ENCODE assay signal across 25 cellular contexts in genomic region chr17:36205637-36206458, GRCh38. TPM values are rescaled to one million over a fixed set of nuclear protein-coding genes. Genes with fewer than 3 reads are reported as not detected.
DNase-seq lines count a peak whose midpoint lies in the region; ATAC-seq and TF ChIP-seq lines count a peak whose summit lies in the region.
"Had no signal": no experiment of that assay in that cellular context is flagged by ENCODE, and none has a peak within 500 bp of the region (broad histone marks: within the 10 kb centered on the region; RNA-seq: fewer than 3 reads in every experiment).

No MANE protein-coding gene starts in this region.

- H2BK12ac ChIP-seq in trophoblast cell (ENCODE audit: low read length): no peak overlapping the region

- DNase-seq in CD1c-positive myeloid dendritic cell (ENCODE audit: extremely low spot score) (peak; percentile 37), ecto neural progenitor cell (ENCODE audit: low spot score) (peak; percentile 27), trophoblast cell (no peak), HPDE6-E6E7 (ENCODE audit: extremely low spot score) (no peak)
- DNase-seq: activated CD4-positive, alpha-beta memory T cell treated with anti-CD3 and anti-CD28 coated beads for 36 hours; activated naive CD4-positive, alpha-beta T cell treated with anti-CD3 and anti-CD28 coated beads, Interleukin-2, amount 10 ng/mL, durations not matched to agents 7 days and 5 days; activated T-cell treated with anti-CD3 and anti-CD28 coated beads, Interleukin-2, amount 50 U/mL, for 1 hour; amygdala; Calu3; dermis blood vessel endothelial cell; heart left ventricle; KG1; mesendoderm; MV-4-11; NCI-H1694; NCI-H2171; stimulated activated CD4-positive, alpha-beta T cell treated with anti-CD3 and anti-CD28 coated beads, Interleukin-4, amount 100 ng/mL, for 24 hours; transverse colon had no signal

- no peak overlapping the region for H2BK5ac ChIP-seq in trophoblast cell (ENCODE audit: low read depth, low read length, poor library complexity)

- H4K20me1 ChIP-seq in KMS-11 (ENCODE audit: insufficient read depth): no peaks in the 10 kb centered on the region

- no peak overlapping the region for H2BK120ac ChIP-seq in trophoblast cell (ENCODE audit: insufficient read depth, low read length, poor library complexity)

- H3K4me3 ChIP-seq in KMS-11 (IDR thresholded peaks at IDR 0.05; ENCODE audit: insufficient read depth, low read depth, low read length) (no peak overlapping the region), trophoblast cell (ENCODE audit: low read depth, low read length) (no peak overlapping the region)
- H3K4me3 ChIP-seq: heart left ventricle, right atrium auricular region, transverse colon had no signal

- peaks cover 42% of the 10 kb centered on the region for H3K4me1 ChIP-seq in KMS-11 (ENCODE audit: low read depth, poor library complexity, severe bottlenecking)
- peaks cover 0 to 2% of the 10 kb centered on the region in 2 experiments for H3K4me1 ChIP-seq in trophoblast cell (ENCODE audit: control insufficient read depth in 1 of 2, insufficient read depth in 2 of 2, low read length in 2 of 2)
- H3K4me1 ChIP-seq: right atrium auricular region, transverse colon had no signal

- H4K91ac ChIP-seq in trophoblast cell (ENCODE audit: low read depth, low read length): no peak overlapping the region

- H3K4me2 ChIP-seq in KMS-11 (peak overlapping the region; percentile 9; the same call in 1 of the 2 replicates), trophoblast cell (ENCODE audit: low read length) (no peak overlapping the region)

- WGBS in trophoblast cell (ENCODE audit: extremely low coverage, insufficient coverage, insufficient read length): no CpG with 5 or more reads among the region's 4 CpGs

- no peak overlapping the region for H4K12ac ChIP-seq in trophoblast cell (ENCODE audit: low read depth, low read length)

- H2AK5ac ChIP-seq in trophoblast cell (ENCODE audit: low read length): no peak overlapping the region

- no peak overlapping the region for H3K4ac ChIP-seq in trophoblast cell (ENCODE audit: low read depth, low read length)

- H3K79me1 ChIP-seq in trophoblast cell (ENCODE audit: low read length): no peaks in the 10 kb centered on the region

- H3K14ac ChIP-seq in trophoblast cell (ENCODE audit: low read length): no peak overlapping the region

- H3K9ac ChIP-seq in KMS-11 (no peak overlapping the region), trophoblast cell (ENCODE audit: low read length) (no peak overlapping the region)

- peak; percentile 31 for ATAC-seq in GM21390 (IDR thresholded peaks at IDR 0.05; ENCODE audit: unreplicated experiment)
- no peak for ATAC-seq in GM19328 (IDR thresholded peaks at IDR 0.05; ENCODE audit: unreplicated experiment)
- ATAC-seq in GM18868 (IDR thresholded peaks at IDR 0.05; ENCODE audit: unreplicated experiment): no peak
- ATAC-seq: heart left ventricle, left lobe of liver had no signal

- H4K8ac ChIP-seq in trophoblast cell (ENCODE audit: low read depth, low read length): no peak overlapping the region

- H3K18ac ChIP-seq in trophoblast cell (ENCODE audit: low read length): no peak overlapping the region

- no peak for TF ChIP-seq CTCF in KMS-11 (conservative IDR thresholded peaks at IDR 0.05; ENCODE audit: low read depth, low read length)

- no peak overlapping the region for H2AFZ ChIP-seq in KMS-11 (ENCODE audit: low read depth)
- H2AFZ ChIP-seq in trophoblast cell (ENCODE audit: insufficient read depth, low read length, poor library complexity): no peak overlapping the region

- no peaks in the 10 kb centered on the region for H3K79me2 ChIP-seq in KMS-11 (ENCODE audit: insufficient read depth, low read depth)
- H3K79me2 ChIP-seq in trophoblast cell (ENCODE audit: control insufficient read depth, insufficient read depth, low read length, poor library complexity): no peaks in the 10 kb centered on the region

- no peaks in the 10 kb centered on the region for H3K27me3 ChIP-seq in KMS-11 (ENCODE audit: insufficient read depth, low read depth)
- no peaks in the 10 kb centered on the region for H3K27me3 ChIP-seq in trophoblast cell (ENCODE audit: insufficient read depth, low read length)
- H3K27me3 ChIP-seq: right atrium auricular region, transverse colon had no signal

- H3K23ac ChIP-seq in trophoblast cell (ENCODE audit: low read length): no peak overlapping the region

- H3K36me3 ChIP-seq in KMS-11 (ENCODE audit: insufficient read depth) (no peaks in the 10 kb centered on the region), trophoblast cell (ENCODE audit: control insufficient read depth in 1 of 2, insufficient read depth in 2 of 2, low read length in 2 of 2) (no peaks in the 10 kb centered on the region)
- H3K36me3 ChIP-seq: heart left ventricle, right atrium auricular region, transverse colon had no signal

- H3K27ac ChIP-seq in KMS-11 (no peak overlapping the region), trophoblast cell (ENCODE audit: low read depth, low read length) (no peak overlapping the region)
- H3K27ac ChIP-seq: heart left ventricle, right atrium auricular region, transverse colon had no signal

- no peaks in the 10 kb centered on the region for H3K9me3 ChIP-seq in trophoblast cell (ENCODE audit: insufficient read depth, low read depth, low read length)
- H3K9me3 ChIP-seq: heart left ventricle, right atrium auricular region, transverse colon had no signal

RNA-seq across cellular contexts. Expression of gene CCL4L2, which starts 5.0 kb away (rescaled TPM):
- polyA plus RNA-seq in trophoblast cell (2013): 0.21 TPM in 1 of 2 replicates, not detected in the other
- polyA plus RNA-seq: BJ had no signal

RNA-seq across cellular contexts. Expression of gene CCL3L1, which starts 9.3 kb away (rescaled TPM):
- 2.1 and 2.5 TPM in 2 replicates for polyA plus RNA-seq in trophoblast cell (2013)
- polyA plus RNA-seq: BJ had no signal

RNA-seq across cellular contexts. Expression of gene TBC1D3B, which starts 29.4 kb away (rescaled TPM):
- 3.3 TPM in 2 replicates for polyA plus RNA-seq in trophoblast cell (2013)

RNA-seq across cellular contexts. Expression of gene TBC1D3I, which starts 58.5 kb away (rescaled TPM):
- 0.41 and 0.57 TPM in 2 replicates for polyA plus RNA-seq in trophoblast cell (2013)
- polyA plus RNA-seq: BJ, heart left ventricle had no signal

Comparison
In these comparisons a context has a peak if more than half of its experiments do, and no peak if none do; other contexts are left out.
1. DNase-seq: peak in CD1c-positive myeloid dendritic cell (single experiment) and ecto neural progenitor cell (single experiment); none in trophoblast cell (0 of 2) and HPDE6-E6E7 (single experiment).